ENCODE assay signal across 8 cellular contexts in the genomic region with DNA sequence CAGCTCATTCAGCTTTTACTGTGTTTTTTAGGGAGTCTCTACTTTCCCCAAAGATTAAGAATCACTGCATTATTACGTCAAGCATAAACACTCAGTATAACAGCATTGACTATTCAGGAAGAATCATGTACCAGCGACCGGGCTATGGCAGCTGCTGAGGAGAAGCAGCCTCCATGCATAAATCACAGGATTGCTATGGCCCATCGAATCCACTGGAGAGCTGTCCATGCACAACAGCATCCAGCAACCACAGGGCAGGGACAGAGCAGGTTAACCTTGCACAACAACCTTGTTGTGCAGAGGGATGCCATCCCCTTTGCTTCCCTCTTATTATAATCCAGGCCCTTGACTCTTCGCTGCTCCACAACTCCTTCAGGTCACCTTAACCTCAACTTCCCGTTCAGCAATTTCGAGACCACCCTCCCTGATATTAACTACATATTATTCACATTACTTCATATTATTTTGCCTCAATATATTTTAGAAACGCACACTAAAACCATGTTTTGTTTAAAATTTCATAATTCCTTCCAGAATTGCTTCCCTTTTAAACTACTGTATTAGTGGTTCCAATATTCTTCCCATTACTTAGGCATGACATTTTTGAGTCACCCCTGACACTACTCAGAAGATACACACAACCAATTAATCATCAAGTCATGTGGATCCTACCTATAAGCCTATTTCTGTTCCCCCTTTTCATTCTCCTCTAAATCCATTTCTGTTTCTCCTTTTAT. TPM values are rescaled to one million over a fixed set of nuclear protein-coding genes. Genes with fewer than 3 reads are reported as not detected.
DNase-seq lines count a peak whose midpoint lies in the region; ATAC-seq and TF ChIP-seq lines count a peak whose summit lies in the region.

No MANE protein-coding gene starts in this region.

- H3K9me3 ChIP-seq in MM.1S (replicated peaks; ENCODE audit: insufficient read depth, low read length), result no peaks in the 10 kb centered on the region

- peak overlapping the region; percentile 80; the same call in 1 of the 2 replicates for H2AFZ ChIP-seq in MM.1S (ENCODE audit: low read length)

- DNase-seq in EH (ENCODE audit: low read depth), result peak; percentile 37
- no peak for DNase-seq in MM.1S
- peak; percentile 10 for DNase-seq in dermis blood vessel endothelial cell
- DNase-seq in natural killer cell treated with Interleukin-12 subunit alpha and Interleukin-12 subunit beta and Interleukin-15 and Interleukin-18, amount 100 ng/mL, for 72 hours (ENCODE audit: low spot score), result no peak
- no peak for DNase-seq in GOT3 (lab: John Stamatoyannopoulos, UW)
- no peak for DNase-seq in amniotic stem cell (lab: John Stamatoyannopoulos, UW)

- peak overlapping the region; percentile 90 for H3K4me3 Mint-ChIP-seq in natural killer cell treated with Interleukin-12 subunit alpha and Interleukin-12 subunit beta and Interleukin-15 and Interleukin-18, amount 100 ng/mL, for 72 hours

- H3K4me2 ChIP-seq in MM.1S (ENCODE audit: low read depth, low read length), result peak overlapping the region; percentile 80

- no peaks in the 10 kb centered on the region for H3K9me3 Mint-ChIP-seq in natural killer cell treated with Interleukin-12 subunit alpha and Interleukin-12 subunit beta and Interleukin-15 and Interleukin-18, amount 100 ng/mL, for 72 hours

- H3K36me3 Mint-ChIP-seq in natural killer cell treated with Interleukin-12 subunit alpha and Interleukin-12 subunit beta and Interleukin-15 and Interleukin-18, amount 100 ng/mL, for 72 hours, result peaks cover 21% of the 10 kb centered on the region

- peaks cover 45 to 54% of the 10 kb centered on the region in 2 donors for H3K4me1 Mint-ChIP-seq in natural killer cell treated with Interleukin-12 subunit alpha and Interleukin-12 subunit beta and Interleukin-15 and Interleukin-18, amount 100 ng/mL, for 72 hours (ENCODE audit: low read depth in 2 of 2)

- H3K27me3 ChIP-seq in MM.1S (replicated peaks; ENCODE audit: insufficient read depth, low read length), result no peaks in the 10 kb centered on the region

- no peaks in the 10 kb centered on the region for H3K27me3 Mint-ChIP-seq in natural killer cell treated with Interleukin-12 subunit alpha and Interleukin-12 subunit beta and Interleukin-15 and Interleukin-18, amount 100 ng/mL, for 72 hours

- peaks cover 17% of the 10 kb centered on the region for H3K4me1 ChIP-seq in MM.1S (ENCODE audit: low read length)

- 0 out of 2 replicates have a peak, but pooled peaks cover 4% of the 10 kb centered on the region for H4K20me1 ChIP-seq in MM.1S (ENCODE audit: insufficient read depth, low read length)

- H3K79me2 ChIP-seq in MM.1S (ENCODE audit: low read length), result peaks cover 88% of the 10 kb centered on the region

- no peaks in the 10 kb centered on the region for H3K9me2 ChIP-seq in MM.1S (replicated peaks; ENCODE audit: insufficient read depth, low read length)

- peaks cover 10% of the 10 kb centered on the region; the same call in 1 of the 2 replicates for H3K36me3 ChIP-seq in MM.1S (replicated peaks; ENCODE audit: insufficient read depth, low read length)

- TF ChIP-seq CTCF in MM.1S (IDR thresholded peaks at IDR 0.05; ENCODE audit: low read length), result no peak

- peak overlapping the region; percentile 99 to 100 for H3K27ac Mint-ChIP-seq in natural killer cell treated with Interleukin-12 subunit alpha and Interleukin-12 subunit beta and Interleukin-15 and Interleukin-18, amount 100 ng/mL, for 72 hours

- peaks cover 19% of the 10 kb centered on the region for H3F3A ChIP-seq in MM.1S (ENCODE audit: insufficient read depth, low read length)

- H3K4me3 ChIP-seq in MM.1S (ENCODE audit: low read length), result peak overlapping the region; percentile 94

- no peak for ATAC-seq in natural killer cell treated with Interleukin-12 subunit alpha and Interleukin-12 subunit beta and Interleukin-15 and Interleukin-18, amount 100 ng/mL, for 72 hours
- ATAC-seq in HG03025 (IDR thresholded peaks at IDR 0.05; ENCODE audit: low FRiP score, unreplicated experiment) (no peak), HG02852 (IDR thresholded peaks at IDR 0.05; ENCODE audit: unreplicated experiment) (no peak)

- H3K9ac ChIP-seq in MM.1S (ENCODE audit: low read length), result peak overlapping the region; percentile 91

- peak overlapping the region; percentile 79; the same call in 1 of the 2 replicates for H3K27ac ChIP-seq in MM.1S (ENCODE audit: low read length)

RNA-seq across cellular contexts. Expression of a gene that starts 1.0 kb away (rescaled TPM):
- 124 and 197 TPM in 2 replicates for total RNA-seq in dermis blood vessel endothelial cell
- total RNA-seq in natural killer cell treated with Interleukin-12 subunit alpha and Interleukin-12 subunit beta and Interleukin-15 and Interleukin-18, amount 100 ng/mL, for 72 hours, result 100 to 1,000 TPM; 138 to 246 TPM

RNA-seq across cellular contexts. Expression of a gene that starts 32.6 kb away (rescaled TPM):
- total RNA-seq in dermis blood vessel endothelial cell, result 28.2 and 29.1 TPM in 2 replicates
- total RNA-seq in natural killer cell treated with Interleukin-12 subunit alpha and Interleukin-12 subunit beta and Interleukin-15 and Interleukin-18, amount 100 ng/mL, for 72 hours, result 10 to 100 TPM; 51.1 to 68.7 TPM

RNA-seq across cellular contexts. Expression of a gene that starts 33.2 kb away (rescaled TPM):
- 2.9 and 3.3 TPM in 2 replicates for total RNA-seq in dermis blood vessel endothelial cell
- total RNA-seq in natural killer cell treated with Interleukin-12 subunit alpha and Interleukin-12 subunit beta and Interleukin-15 and Interleukin-18, amount 100 ng/mL, for 72 hours, result 10 to 100 TPM; 14.7 to 38.8 TPM

Comparison
In these comparisons a context has a peak if more than half of its experiments do, and no peak if none do; other contexts are left out.
1. DNase-seq: peak in EH (single experiment) and dermis blood vessel endothelial cell (single experiment); none in MM.1S (single experiment), natural killer cell treated with Interleukin-12 subunit alpha and Interleukin-12 subunit beta and Interleukin-15 and Interleukin-18, amount 100 ng/mL, for 72 hours (single experiment), GOT3 (single experiment) and amniotic stem cell (single experiment).